In the genomic region with DNA sequence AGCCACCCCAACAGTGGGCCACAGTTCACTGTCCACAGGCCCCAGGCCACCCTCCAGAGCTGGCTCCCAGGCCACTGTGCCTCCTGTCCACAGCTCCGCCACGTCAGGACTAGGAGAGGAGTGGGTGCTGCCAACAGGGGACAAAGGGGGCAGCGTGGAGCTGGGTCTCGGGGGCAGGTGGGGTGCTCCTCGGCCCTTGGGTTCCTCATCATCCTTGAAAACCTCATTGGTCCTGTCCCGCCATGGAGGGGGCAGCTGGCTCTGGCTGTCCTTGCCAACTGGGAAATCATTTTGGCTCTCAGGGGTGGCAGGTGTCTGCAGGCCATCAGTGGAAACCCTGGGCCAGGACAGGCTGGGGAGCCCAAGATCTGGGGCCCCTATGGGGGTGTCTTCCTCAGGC, we compare ENCODE assay signal across 18 cellular contexts. TPM values are rescaled to one million over a fixed set of nuclear protein-coding genes. Genes with fewer than 3 reads are reported as not detected.
"Had no signal": no experiment of that assay in that cellular context is flagged by ENCODE, and none has a peak within 500 bp of the region (broad histone marks: within the 10 kb centered on the region; RNA-seq: fewer than 3 reads in every experiment).

No MANE protein-coding gene starts in this region.

- H3K4me1 ChIP-seq: pancreas had no signal

- H3K27me3 Mint-ChIP-seq: activated naive CD4-positive, alpha-beta T cell treated with anti-CD3 and anti-CD28 coated beads, Interleukin-2, amount 50 U/mL, for 24 hours; naive thymus-derived CD4-positive, alpha-beta T cell had no signal

- H3K4me3 Mint-ChIP-seq: activated naive CD4-positive, alpha-beta T cell treated with anti-CD3 and anti-CD28 coated beads, Interleukin-2, amount 50 U/mL, for 24 hours; activated T-cell treated with anti-CD3 and anti-CD28 coated beads, Interleukin-2, amount 50 U/mL, for 72 hours; naive thymus-derived CD4-positive, alpha-beta T cell had no signal

- H3K4me3 ChIP-seq: cardiac muscle cell, dorsolateral prefrontal cortex, hepatocyte, pancreas, tibial nerve, vagina had no signal

- ATAC-seq: activated T-cell treated with anti-CD3 and anti-CD28 coated beads, Interleukin-2, amount 50 U/mL, for 72 hours; naive thymus-derived CD4-positive, alpha-beta T cell; pancreas; stimulated activated naive CD8-positive, alpha-beta T cell treated with anti-CD3 and anti-CD28 coated beads, Interleukin-15, Interleukin-2, amounts not matched to agents 100 U/mL and 50 U/mL, for 24 hours had no signal

- DNase-seq: activated CD4-positive, alpha-beta T cell treated with anti-CD3 and anti-CD28 coated beads, Interleukin-2, amount 50 U/mL, for 4 hours; activated gamma-delta T cell; activated T-cell treated with anti-CD3 and anti-CD28 coated beads, Interleukin-2, amount 50 U/mL, for 72 hours; foreskin fibroblast; left cardiac atrium; naive thymus-derived CD4-positive, alpha-beta T cell; stimulated activated CD4-positive, alpha-beta T cell treated with anti-CD3 and anti-CD28 coated beads, Interleukin-12 subunit alpha, Interleukin-12 subunit beta, amount 100 ng/mL, for 4 hours; stimulated activated CD4-positive, alpha-beta T cell treated with anti-CD3 and anti-CD28 coated beads, Interleukin-1b, Interleukin-23, amount 100 ng/mL, for 48 hours; stimulated activated CD8-positive, alpha-beta memory T cell treated with anti-CD3 and anti-CD28 coated beads, Interleukin-4, amount 100 ng/mL, for 48 hours; stimulated activated naive CD8-positive, alpha-beta T cell treated with anti-CD3 and anti-CD28 coated beads, Interleukin-15, Interleukin-2, amounts not matched to agents 100 U/mL and 50 U/mL, for 24 hours; WERI-Rb-1 had no signal

- H3K9me3 Mint-ChIP-seq: activated naive CD4-positive, alpha-beta T cell treated with anti-CD3 and anti-CD28 coated beads, Interleukin-2, amount 50 U/mL, for 24 hours; activated T-cell treated with anti-CD3 and anti-CD28 coated beads, Interleukin-2, amount 50 U/mL, for 72 hours; naive thymus-derived CD4-positive, alpha-beta T cell had no signal

- H3K27ac Mint-ChIP-seq: activated naive CD4-positive, alpha-beta T cell treated with anti-CD3 and anti-CD28 coated beads, Interleukin-2, amount 50 U/mL, for 24 hours; activated T-cell treated with anti-CD3 and anti-CD28 coated beads, Interleukin-2, amount 50 U/mL, for 72 hours had no signal

- H3K36me3 ChIP-seq: cardiac muscle cell, pancreas, vagina, WERI-Rb-1 had no signal

- H3K9me3 ChIP-seq: pancreas, tibial nerve, vagina had no signal

- H3K27me3 ChIP-seq: cardiac muscle cell, dorsolateral prefrontal cortex, hepatocyte, pancreas, tibial nerve, vagina had no signal

- H3K27ac ChIP-seq: cardiac muscle cell, hepatocyte, pancreas, tibial nerve, vagina, WERI-Rb-1 had no signal

- H3K36me3 Mint-ChIP-seq: activated naive CD4-positive, alpha-beta T cell treated with anti-CD3 and anti-CD28 coated beads, Interleukin-2, amount 50 U/mL, for 24 hours; naive thymus-derived CD4-positive, alpha-beta T cell had no signal

RNA-seq across cellular contexts. Expression of gene ADAMTS7, which starts 45.2 kb away (rescaled TPM):
- polyA plus RNA-seq: naive thymus-derived CD4-positive, alpha-beta T cell had no signal
